In the genomic region with DNA sequence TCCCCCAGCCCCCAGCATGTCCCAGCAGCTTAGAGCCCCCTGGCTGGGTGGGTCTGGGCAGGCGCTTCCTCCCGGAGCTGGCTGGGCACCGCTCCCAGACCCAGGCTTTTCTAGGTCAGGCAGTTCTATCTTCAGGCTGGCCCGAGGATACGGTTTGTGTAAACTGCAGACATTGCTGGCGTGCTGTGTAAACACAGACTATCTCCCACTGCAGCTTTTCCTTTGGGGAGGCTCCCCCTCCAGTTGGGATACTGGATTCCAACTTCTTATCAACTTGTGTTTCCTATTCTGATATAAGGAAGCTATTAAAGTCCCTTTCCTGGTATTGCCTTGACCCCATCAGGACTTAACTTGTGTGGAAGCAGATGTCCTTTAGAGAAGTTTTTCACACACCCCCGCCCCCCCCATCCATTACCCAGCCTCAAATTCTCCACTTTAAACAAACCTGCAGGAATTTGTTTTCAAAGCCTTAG, we compare ENCODE assay signal across 11 cellular contexts. TPM values are rescaled to one million over a fixed set of nuclear protein-coding genes. Genes with fewer than 3 reads are reported as not detected.
A peak's percentile ranks its signal among the peaks of the same experiment; 100 is the strongest.
DNase-seq lines count a peak whose midpoint lies in the region; ATAC-seq and TF ChIP-seq lines count a peak whose summit lies in the region.
"Had no signal": no experiment of that assay in that cellular context is flagged by ENCODE, and none has a peak within 500 bp of the region (broad histone marks: within the 10 kb centered on the region; RNA-seq: fewer than 3 reads in every experiment).

No MANE protein-coding gene starts in this region.

- CTCF ChIA-PET in HEK293T (lab: Yijun Ruan, JAX), result interaction anchor here (1.2 kb wide), 1 partner anchor 25 kb away, joined by 5 read pairs; no protein-coding TSS in a partner anchor

- POLR2A ChIA-PET in HEK293T (lab: Yijun Ruan, JAX), result interaction anchor here (0.6 to 1.6 kb wide), 4 partner anchors 18 to 100 kb away, joined by 3 to 6 read pairs (median 4); a partner anchor contains a TSS

- H3K36me3 ChIP-seq in left ventricle myocardium inferior, result no peaks in the 10 kb centered on the region
- H3K36me3 ChIP-seq: suprapubic skin had no signal

- peak; percentile 82 for DNase-seq in Right ventricle myocardium inferior (ENCODE audit: missing footprints)
- no peak for DNase-seq in cardiac septum (ENCODE audit: low spot score)
- peak; percentile 78 for DNase-seq in left ventricle myocardium inferior
- DNase-seq in omental fat pad (ENCODE audit: low spot score), result no peak
- no peak for DNase-seq in HEK293T (ENCODE audit: extremely low spot score)
- DNase-seq in stimulated activated CD4-positive, alpha-beta T cell treated with anti-CD3 and anti-CD28 coated beads, Interleukin-2, amount 100 ng/mL, for 24 hours, result no peak
- DNase-seq in activated effector memory CD4-positive, alpha-beta T cell treated with Interleukin-2 at 50 U/mL for 16 hours, result no peak
- DNase-seq: NCI-H187, OCI-M1 had no signal

- H3K27me3 ChIP-seq in left ventricle myocardium inferior (ENCODE audit: low read depth), result no peaks in the 10 kb centered on the region
- H3K27me3 ChIP-seq: suprapubic skin had no signal

- peak; percentile 17 for TF ChIP-seq CTCF in left ventricle myocardium inferior (IDR thresholded peaks at IDR 0.05; ENCODE audit: borderline replicate concordance)
- no peak for TF ChIP-seq CTCF in omental fat pad (IDR thresholded peaks at IDR 0.05)

- ATAC-seq in Right ventricle myocardium inferior (peak; percentile 91), omental fat pad (ENCODE audit: low FRiP score) (peak; percentile 63), GM18861 (IDR thresholded peaks at IDR 0.05; ENCODE audit: unreplicated experiment) (no peak)

- intact Hi-C loops in Right ventricle myocardium inferior (cut with DNase I) (loop anchor here (2.0 kb wide), 1 partner anchor 26 kb away; no protein-coding TSS in a partner anchor), cardiac septum (cut with DNase I) (no loop called here), left ventricle myocardium inferior (cut with micrococcal nuclease) (no loop called here)

- no peaks in the 10 kb centered on the region for H3K9me3 ChIP-seq in left ventricle myocardium inferior (replicated peaks)
- H3K9me3 ChIP-seq: suprapubic skin had no signal

- peaks cover 62% of the 10 kb centered on the region for H3K4me1 ChIP-seq in left ventricle myocardium inferior

- H3K27ac ChIP-seq in left ventricle myocardium inferior (replicated peaks), result peak overlapping the region; percentile 77
- H3K27ac ChIP-seq: suprapubic skin had no signal

- H3K4me3 ChIP-seq in left ventricle myocardium inferior, result peak overlapping the region; percentile 25
- H3K4me3 ChIP-seq: suprapubic skin had no signal

TF ChIP-seq in HEK293T, 16 proteins besides CTCF, POLR2A, EP300 and RAD21:
- TF ChIP-seq NFRKB (IDR thresholded peaks at IDR 0.05) (no peak), SUZ12 (IDR thresholded peaks at IDR 0.05) (no peak), BHLHE40 (IDR thresholded peaks at IDR 0.05; ENCODE audit: borderline replicate concordance) (no peak), FOXM1 (IDR thresholded peaks at IDR 0.05; ENCODE audit: borderline replicate concordance) (no peak), FOXA1 (IDR thresholded peaks at IDR 0.05) (no peak), ELF4 (IDR thresholded peaks at IDR 0.05) (no peak), TARDBP (IDR thresholded peaks at IDR 0.05) (no peak), LEF1 (IDR thresholded peaks at IDR 0.05; ENCODE audit: borderline replicate concordance) (no peak)

RNA-seq across cellular contexts. Expression of a gene that starts 18.3 kb away (rescaled TPM):
- total RNA-seq in Right ventricle myocardium inferior, result 22.1 TPM
- total RNA-seq in cardiac septum, result 19.0 TPM
- 19.7 TPM for total RNA-seq in left ventricle myocardium inferior
- total RNA-seq in omental fat pad, result 10 to 100 TPM; 48.8 to 92.5 (median 63.3) TPM

Comparison
In these comparisons a context has a peak if more than half of its experiments do, and no peak if none do; other contexts are left out.
1. DNase-seq: peak in Right ventricle myocardium inferior (single experiment) and left ventricle myocardium inferior (single experiment); none in cardiac septum (single experiment), omental fat pad (single experiment), HEK293T (single experiment), stimulated activated CD4-positive, alpha-beta T cell treated with anti-CD3 and anti-CD28 coated beads, Interleukin-2, amount 100 ng/mL, for 24 hours (0 of 2) and activated effector memory CD4-positive, alpha-beta T cell treated with Interleukin-2 at 50 U/mL for 16 hours (single experiment).